33 cellular contexts compared by ENCODE assay signal in genomic region chrX:149508467-149508866, GRCh38. TPM values are rescaled to one million over a fixed set of nuclear protein-coding genes. Genes with fewer than 3 reads are reported as not detected.
"Had no signal": no experiment of that assay in that cellular context is flagged by ENCODE, and none has a peak within 500 bp of the region (broad histone marks: within the 10 kb centered on the region; RNA-seq: fewer than 3 reads in every experiment).

No MANE protein-coding gene starts in this region.

- H3K9me3 ChIP-seq: stomach, suprapubic skin, testis, thoracic aorta, thyroid gland, tibial artery, tibial nerve, transverse colon, upper lobe of left lung, upper lobe of right lung, uterus, vagina had no signal

- H3K4me3 ChIP-seq: stomach, suprapubic skin, testis, thoracic aorta, thyroid gland, tibial artery, tibial nerve, transverse colon, upper lobe of left lung, upper lobe of right lung, uterus, vagina had no signal

- H3K4me1 ChIP-seq: testis, upper lobe of right lung, uterus had no signal

- H3K27me3 ChIP-seq: stomach, suprapubic skin, testis, thyroid gland, tibial artery, tibial nerve, transverse colon, upper lobe of left lung, upper lobe of right lung, uterus, vagina had no signal

- H3K36me3 ChIP-seq: stomach, suprapubic skin, thoracic aorta, thyroid gland, tibial artery, tibial nerve, transverse colon, upper lobe of left lung, upper lobe of right lung, uterus, vagina had no signal

- H3K9me3 Mint-ChIP-seq: stimulated activated effector memory CD8-positive, alpha-beta T cell treated with anti-CD3 and anti-CD28 coated beads, Interleukin-12 subunit alpha, Interleukin-12 subunit beta, amount 100 ng/mL, for 72 hours; stimulated activated memory B cell treated with anti-CD40 and anti-IgM and Interleukin-4, amounts not matched to agents 10 μg/mL and 1 μg/mL and 100 μg/mL, for 72 hours; stimulated activated naive B cell treated with anti-CD40 and anti-IgM and Interleukin-4, amounts not matched to agents 10 μg/mL and 1 μg/mL and 100 μg/mL, for 72 hours; stimulated activated naive CD8-positive, alpha-beta T cell treated with anti-CD3 and anti-CD28 coated beads, Interleukin-15, amount 100 ng/mL, for 72 hours; stimulated activated naive CD8-positive, alpha-beta T cell treated with anti-CD3 and anti-CD28 coated beads, Interleukin-15, Interleukin-2, amounts not matched to agents 100 ng/mL and 50 ng/mL, for 24 hours; type B pancreatic cell had no signal

- H3K27me3 Mint-ChIP-seq: stimulated activated naive CD8-positive, alpha-beta T cell treated with anti-CD3 and anti-CD28 coated beads, Interleukin-15, amount 100 ng/mL, for 72 hours; stimulated activated naive CD8-positive, alpha-beta T cell treated with anti-CD3 and anti-CD28 coated beads, Interleukin-15, Interleukin-2, amounts not matched to agents 100 ng/mL and 50 ng/mL, for 24 hours; type B pancreatic cell had no signal

- H3K27ac ChIP-seq: stomach, suprapubic skin, testis, thoracic aorta, thyroid gland, tibial artery, tibial nerve, transverse colon, upper lobe of left lung, upper lobe of right lung, uterus, vagina had no signal

- ATAC-seq: stimulated activated effector memory CD8-positive, alpha-beta T cell treated with anti-CD3 and anti-CD28 coated beads, Interleukin-12 subunit alpha, Interleukin-12 subunit beta, amount 100 ng/mL, for 72 hours; stimulated activated memory B cell treated with anti-CD40 and anti-IgM and Interleukin-4, amounts not matched to agents 10 μg/mL and 1 μg/mL and 100 μg/mL, for 72 hours; stimulated activated naive B cell treated with anti-CD40 and anti-IgM and Interleukin-4, amounts not matched to agents 10 μg/mL and 1 μg/mL and 100 μg/mL, for 72 hours; stimulated activated naive CD8-positive, alpha-beta T cell treated with anti-CD3 and anti-CD28 coated beads, Interleukin-15, amount 100 ng/mL, for 72 hours; stimulated activated naive CD8-positive, alpha-beta T cell treated with anti-CD3 and anti-CD28 coated beads, Interleukin-15, Interleukin-2, amounts not matched to agents 100 U/mL and 50 U/mL, for 24 hours; upper lobe of right lung had no signal

- H3K27ac Mint-ChIP-seq: stimulated activated effector memory CD8-positive, alpha-beta T cell treated with anti-CD3 and anti-CD28 coated beads, Interleukin-12 subunit alpha, Interleukin-12 subunit beta, amount 100 ng/mL, for 72 hours; stimulated activated naive B cell treated with anti-CD40 and anti-IgM and Interleukin-4, amounts not matched to agents 10 μg/mL and 1 μg/mL and 100 μg/mL, for 72 hours; stimulated activated naive CD8-positive, alpha-beta T cell treated with anti-CD3 and anti-CD28 coated beads, Interleukin-15, amount 100 ng/mL, for 72 hours; stimulated activated naive CD8-positive, alpha-beta T cell treated with anti-CD3 and anti-CD28 coated beads, Interleukin-15, Interleukin-2, amounts not matched to agents 100 ng/mL and 50 ng/mL, for 24 hours had no signal

- FAIRE-seq: urothelium cell line had no signal

- H3K36me3 Mint-ChIP-seq: type B pancreatic cell had no signal

- DNase-seq: stimulated activated CD4-positive, alpha-beta T cell treated with anti-CD3 and anti-CD28 coated beads, Interleukin-2, amount 100 ng/mL, for 48 hours; stimulated activated CD4-positive, alpha-beta T cell treated with anti-CD3 and anti-CD28 coated beads, Interleukin-4, amount 100 ng/mL, for 1 hour; stimulated activated CD4-positive, alpha-beta T cell treated with anti-CD3 and anti-CD28 coated beads, Interleukin-4, amount 100 ng/mL, for 24 hours; stimulated activated CD4-positive, alpha-beta T cell treated with anti-CD3 and anti-CD28 coated beads, Interleukin-4, amount 100 ng/mL, for 4 hours; stimulated activated CD8-positive, alpha-beta memory T cell treated with anti-CD3 and anti-CD28 coated beads, Interleukin-4, amount 100 ng/mL, for 48 hours; stimulated activated naive B cell treated with anti-CD40 and anti-IgM and Interleukin-4, amounts not matched to agents 10 μg/mL and 1 μg/mL and 100 μg/mL, for 72 hours; stimulated activated naive CD4-positive, alpha-beta T cell; stimulated activated naive CD4-positive, alpha-beta T cell treated with Interleukin-2 at 50 U/mL for 16 hours; stimulated activated naive CD8-positive, alpha-beta T cell treated with anti-CD3 and anti-CD28 coated beads, Interleukin-15, amount 100 ng/mL, for 72 hours; stimulated activated naive CD8-positive, alpha-beta T cell treated with anti-CD3 and anti-CD28 coated beads, Interleukin-15, Interleukin-2, amounts not matched to agents 100 U/mL and 50 U/mL, for 24 hours; stomach; substantia nigra; testis; thyroid gland; tibial artery; transverse colon; trophoblast cell; upper lobe of left lung; upper lobe of right lung; uterus had no signal

- H3K4me3 Mint-ChIP-seq: stimulated activated effector memory CD8-positive, alpha-beta T cell treated with anti-CD3 and anti-CD28 coated beads, Interleukin-12 subunit alpha, Interleukin-12 subunit beta, amount 100 ng/mL, for 72 hours; stimulated activated memory B cell treated with anti-CD40 and anti-IgM and Interleukin-4, amounts not matched to agents 10 μg/mL and 1 μg/mL and 100 μg/mL, for 72 hours; stimulated activated naive B cell treated with anti-CD40 and anti-IgM and Interleukin-4, amounts not matched to agents 10 μg/mL and 1 μg/mL and 100 μg/mL, for 72 hours; stimulated activated naive CD8-positive, alpha-beta T cell treated with anti-CD3 and anti-CD28 coated beads, Interleukin-15, amount 100 ng/mL, for 72 hours; stimulated activated naive CD8-positive, alpha-beta T cell treated with anti-CD3 and anti-CD28 coated beads, Interleukin-15, Interleukin-2, amounts not matched to agents 100 ng/mL and 50 ng/mL, for 24 hours; type B pancreatic cell had no signal

RNA-seq across cellular contexts. Expression of gene HSFX3, which starts 41.3 kb away (rescaled TPM):
- total RNA-seq: subcutaneous adipose tissue, suprapubic skin, temporal lobe, thoracic aorta, thyroid gland, tibial nerve, transverse colon, upper lobe of left lung, upper lobe of right lung, ureter, urinary bladder, uterus, vagina had no signal
